ENCODE assay signal across 1 cellular context in the genomic region with DNA sequence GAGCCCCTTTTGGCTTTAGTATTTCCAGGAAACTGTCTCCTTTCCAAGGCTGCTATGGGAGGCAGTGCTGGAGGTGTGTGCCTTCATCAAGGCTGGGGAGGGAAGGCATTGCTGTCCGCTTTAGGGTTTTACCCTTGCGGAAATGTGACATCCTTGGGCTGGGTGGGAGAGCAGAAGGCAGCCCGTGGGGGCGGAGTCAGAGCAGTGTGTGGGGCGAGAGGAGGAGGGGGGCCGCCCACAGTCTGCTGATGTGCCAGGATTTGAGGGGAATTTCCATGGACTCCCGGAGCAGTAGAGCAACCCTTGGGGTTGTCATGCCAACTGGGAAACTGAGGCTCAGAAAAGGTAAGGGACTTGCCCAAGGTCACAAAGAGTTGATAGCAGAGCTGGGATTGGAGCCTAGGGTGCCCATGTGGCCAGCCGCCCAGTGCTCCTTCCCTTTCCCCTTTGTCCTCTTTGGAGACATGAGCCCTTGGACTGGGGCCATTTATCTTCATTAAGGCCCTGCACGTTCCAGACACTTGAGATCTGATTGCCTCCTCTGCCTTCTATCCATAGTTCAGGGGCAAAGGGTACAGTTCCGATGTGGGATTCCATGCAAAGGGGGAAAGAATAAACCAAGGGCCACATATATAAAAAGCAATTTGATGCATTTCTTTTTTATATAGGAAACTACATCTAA.
TF ChIP-seq lines count a peak whose summit lies in the region.

No MANE protein-coding gene starts in this region.

TF ChIP-seq in HepG2, 621 proteins besides CTCF, POLR2A, EP300 and RAD21:
- no peak for TF ChIP-seq ZNF468 (CRISPR knock-in tag; IDR thresholded peaks at IDR 0.05)
